ENCODE assay signal across 39 cellular contexts in genomic region chr18:78589916-78590437, GRCh38.
"Had no signal": no experiment of that assay in that cellular context is flagged by ENCODE, and none has a peak within 500 bp of the region (broad histone marks: within the 10 kb centered on the region; RNA-seq: fewer than 3 reads in every experiment).

No MANE protein-coding gene starts in this region.

- H3K4me1 ChIP-seq: adrenal gland, body of pancreas, breast epithelium had no signal

- H3K4me1 Mint-ChIP-seq: activated B cell treated with CpG ODN at 0.5 μM for 24 hours; activated CD4-positive, alpha-beta T cell treated with anti-CD3 and anti-CD28 coated beads, Interleukin-2, amount 10 ng/mL, durations not matched to agents 24 days and 14 days; activated naive CD8-positive, alpha-beta T cell treated with anti-CD3 and anti-CD28 coated beads for 36 hours; activated T-helper 17 cell treated with anti-CD3 and anti-CD28 coated beads, Interleukin-2, amount 50 U/mL, for 72 hours; central memory CD8-positive, alpha-beta T cell had no signal

- H3K27me3 Mint-ChIP-seq: activated B cell treated with CpG ODN at 0.5 μM for 24 hours; activated CD4-positive, alpha-beta memory T cell treated with anti-CD3 and anti-CD28 coated beads for 36 hours; activated CD4-positive, alpha-beta T cell treated with anti-CD3 and anti-CD28 coated beads, Interleukin-2, amount 10 ng/mL, durations not matched to agents 24 days and 14 days; activated CD8-positive, alpha-beta T cell treated with anti-CD3 and anti-CD28 coated beads for 36 hours; activated T-helper 17 cell treated with anti-CD3 and anti-CD28 coated beads, Interleukin-2, amount 50 U/mL, for 72 hours; central memory CD8-positive, alpha-beta T cell had no signal

- H3K4me3 ChIP-seq: adrenal gland, body of pancreas, breast epithelium had no signal

- H3K27ac Mint-ChIP-seq: activated B cell treated with CpG ODN at 0.5 μM for 24 hours; activated CD4-positive, alpha-beta memory T cell treated with anti-CD3 and anti-CD28 coated beads for 36 hours; activated CD4-positive, alpha-beta T cell treated with anti-CD3 and anti-CD28 coated beads, Interleukin-2, amount 10 ng/mL, durations not matched to agents 24 days and 14 days; activated CD8-positive, alpha-beta T cell treated with anti-CD3 and anti-CD28 coated beads for 36 hours; activated naive CD4-positive, alpha-beta T cell treated with anti-CD3 and anti-CD28 coated beads for 36 hours; activated naive CD4-positive, alpha-beta T cell treated with anti-CD3 and anti-CD28 coated beads, Interleukin-2, amount 50 U/mL, for 72 hours; activated naive CD8-positive, alpha-beta T cell treated with anti-CD3 and anti-CD28 coated beads for 36 hours; activated T-cell treated with anti-CD3 and anti-CD28 coated beads, Interleukin-2, amount 50 U/mL, for 72 hours; activated T-helper 1 cell treated with anti-CD3 and anti-CD28 coated beads, Interleukin-12 subunit alpha, Interleukin-12 subunit beta, Interleukin-2, Interleukin-4 antibody, amounts not matched to agents 30 ng/mL and 10 ng/mL and 1 ng/mL, durations not matched to agents 14 hours and 24 hours and 36 hours; activated T-helper 17 cell treated with anti-CD3 and anti-CD28 coated beads, Interleukin-2, amount 50 U/mL, for 72 hours; T-helper 1 cell treated with Interleukin-12 subunit alpha and Interleukin-12 subunit beta and Interleukin-4 antibody, amounts not matched to agents 30 μg/mL and 1 μg/mL, for 36 hours; T-helper 2 cell treated with Interferon-gamma antibody and Interleukin-4, amounts not matched to agents 5 μg/mL and 100 μg/mL, for 36 hours had no signal

- H3K9me3 ChIP-seq: adrenal gland, body of pancreas had no signal

- FAIRE-seq: astrocyte, TTC549 had no signal

- ATAC-seq: activated CD8-positive, alpha-beta T cell treated with anti-CD3 and anti-CD28 coated beads for 36 hours; activated naive CD4-positive, alpha-beta T cell treated with anti-CD3 and anti-CD28 coated beads, Interleukin-2, amount 50 U/mL, for 72 hours; activated T-cell treated with anti-CD3 and anti-CD28 coated beads, Interleukin-2, amount 50 U/mL, for 4 hours; activated T-cell treated with anti-CD3 and anti-CD28 coated beads, Interleukin-2, amount 50 U/mL, for 72 hours; activated T-helper 17 cell treated with anti-CD3 and anti-CD28 coated beads, Interleukin-2, amount 50 U/mL, for 72 hours; body of pancreas had no signal

- H3K27me3 ChIP-seq: adrenal gland, body of pancreas, brain microvascular endothelial cell had no signal

- H3K9me3 Mint-ChIP-seq: activated T-helper 1 cell treated with anti-CD3 and anti-CD28 coated beads, Interleukin-12 subunit alpha, Interleukin-12 subunit beta, Interleukin-2, Interleukin-4 antibody, amounts not matched to agents 30 ng/mL and 10 ng/mL and 1 ng/mL, durations not matched to agents 14 hours and 24 hours and 36 hours; T-helper 1 cell treated with Interleukin-12 subunit alpha and Interleukin-12 subunit beta and Interleukin-4 antibody, amounts not matched to agents 30 μg/mL and 1 μg/mL, for 36 hours; T-helper 2 cell treated with Interferon-gamma antibody and Interleukin-4, amounts not matched to agents 5 μg/mL and 100 μg/mL, for 36 hours had no signal

- H3K4me3 Mint-ChIP-seq: activated B cell treated with CpG ODN at 0.5 μM for 24 hours; activated CD4-positive, alpha-beta memory T cell treated with anti-CD3 and anti-CD28 coated beads for 36 hours; activated CD4-positive, alpha-beta T cell treated with anti-CD3 and anti-CD28 coated beads, Interleukin-2, amount 10 ng/mL, durations not matched to agents 24 days and 14 days; activated CD8-positive, alpha-beta T cell treated with anti-CD3 and anti-CD28 coated beads for 36 hours; activated naive CD4-positive, alpha-beta T cell treated with anti-CD3 and anti-CD28 coated beads for 36 hours; activated naive CD8-positive, alpha-beta T cell treated with anti-CD3 and anti-CD28 coated beads for 36 hours; activated T-cell treated with anti-CD3 and anti-CD28 coated beads, Interleukin-2, amount 50 U/mL, for 4 hours; activated T-cell treated with anti-CD3 and anti-CD28 coated beads, Interleukin-2, amount 50 U/mL, for 72 hours; activated T-helper 1 cell treated with anti-CD3 and anti-CD28 coated beads, Interleukin-12 subunit alpha, Interleukin-12 subunit beta, Interleukin-2, Interleukin-4 antibody, amounts not matched to agents 30 ng/mL and 10 ng/mL and 1 ng/mL, durations not matched to agents 14 hours and 24 hours and 36 hours; activated T-helper 17 cell treated with anti-CD3 and anti-CD28 coated beads, Interleukin-2, amount 50 U/mL, for 72 hours; central memory CD8-positive, alpha-beta T cell; T-helper 1 cell treated with Interleukin-12 subunit alpha and Interleukin-12 subunit beta and Interleukin-4 antibody, amounts not matched to agents 30 μg/mL and 1 μg/mL, for 36 hours; T-helper 2 cell treated with Interferon-gamma antibody and Interleukin-4, amounts not matched to agents 5 μg/mL and 100 μg/mL, for 36 hours had no signal

- H3K36me3 ChIP-seq: adrenal gland, brain microvascular endothelial cell, breast epithelium had no signal

- H3K27ac ChIP-seq: adrenal gland, body of pancreas, brain microvascular endothelial cell, breast epithelium, VCaP had no signal

- DNase-seq: activated B cell treated with CpG ODN at 0.5 μM for 24 hours; activated CD4-positive, alpha-beta memory T cell treated with anti-CD3 and anti-CD28 coated beads for 36 hours; activated CD4-positive, alpha-beta T cell treated with anti-CD3 and anti-CD28 coated beads for 4 hours; activated CD4-positive, alpha-beta T cell treated with anti-CD3 and anti-CD28 coated beads, Interleukin-2, amount 10 ng/mL, durations not matched to agents 24 days and 14 days; activated CD4-positive, alpha-beta T cell treated with anti-CD3 and anti-CD28 coated beads, Interleukin-2, amount 50 U/mL, for 1 hour; activated CD4-positive, alpha-beta T cell treated with anti-CD3 and anti-CD28 coated beads, Interleukin-2, amount 50 U/mL, for 4 hours; activated CD4-positive, CD25-positive, alpha-beta regulatory T cell treated with anti-CD3 and anti-CD28 coated beads, Interleukin-2, amount 50 U/mL, for 72 hours; activated CD8-positive, alpha-beta memory T cell treated with anti-CD3 and anti-CD28 coated beads, Interleukin-2, amount 50 U/mL, for 4 hours; activated CD8-positive, alpha-beta T cell treated with anti-CD3 and anti-CD28 coated beads for 36 hours; activated effector memory CD4-positive, alpha-beta T cell treated with anti-CD3 and anti-CD28 coated beads, Interleukin-2, amount 50 U/mL, for 16 hours; activated gamma-delta T cell treated with Interleukin-2 at 50 U/mL for 16 hours; activated naive CD4-positive, alpha-beta T cell; activated naive CD4-positive, alpha-beta T cell treated with anti-CD3 and anti-CD28 coated beads for 36 hours; activated naive CD4-positive, alpha-beta T cell treated with anti-CD3 and anti-CD28 coated beads, Interleukin-2, amount 50 U/mL, for 16 hours; activated naive CD8-positive, alpha-beta T cell treated with anti-CD3 and anti-CD28 coated beads for 36 hours; activated T-cell treated with anti-CD3 and anti-CD28 coated beads for 4 hours; activated T-cell treated with anti-CD3 and anti-CD28 coated beads, Interleukin-2, amount 50 U/mL, for 1 hour; activated T-cell treated with anti-CD3 and anti-CD28 coated beads, Interleukin-2, amount 50 U/mL, for 4 hours; activated T-cell treated with anti-CD3 and anti-CD28 coated beads, Interleukin-2, amount 50 U/mL, for 72 hours; adrenal gland; amniotic stem cell; aorta; body of pancreas; brain microvascular endothelial cell; caudate nucleus; SW 1271; T-helper 1 cell; T-helper 2 cell; T-helper 9 cell had no signal

- H3K36me3 Mint-ChIP-seq: activated CD4-positive, alpha-beta memory T cell treated with anti-CD3 and anti-CD28 coated beads for 36 hours; activated naive CD4-positive, alpha-beta T cell treated with anti-CD3 and anti-CD28 coated beads, Interleukin-2, amount 50 U/mL, for 72 hours; activated naive CD8-positive, alpha-beta T cell treated with anti-CD3 and anti-CD28 coated beads for 36 hours had no signal
